Comparison of ENCODE assay signal across 21 cellular contexts in genomic region chr4:124104628-124105027, GRCh38.
DNase-seq lines count a peak whose midpoint lies in the region; ATAC-seq and TF ChIP-seq lines count a peak whose summit lies in the region.
"Had no signal": no experiment of that assay in that cellular context is flagged by ENCODE, and none has a peak within 500 bp of the region (broad histone marks: within the 10 kb centered on the region; RNA-seq: fewer than 3 reads in every experiment).

No MANE protein-coding gene starts in this region.

- H3K9me3 ChIP-seq in Panc1 (ENCODE audit: control insufficient read depth, insufficient read depth, low read depth, low read length), result no peaks in the 10 kb centered on the region
- H3K9me3 ChIP-seq: A549, SJCRH30 had no signal

- BruUV-seq in Panc1 (replicated peaks; lab: Mats Ljungman, UMichigan), result no TSS peak

- H3K36me3 ChIP-seq in Panc1 (ENCODE audit: control insufficient read depth, insufficient read depth, low read length), result no peaks in the 10 kb centered on the region; the same call in 1 of the 2 replicates
- H3K36me3 ChIP-seq: SJCRH30 had no signal

- no peak overlapping the region for H3K4me3 ChIP-seq in Panc1 (ENCODE audit: low read depth in 2 of 2, low read length in 2 of 2)
- no peak overlapping the region for H3K4me3 ChIP-seq in skin epidermis
- H3K4me3 ChIP-seq: A549, SJCRH30 had no signal

- in situ Hi-C loops in Panc1 (cut with HindIII; ENCODE audit: low pct_unique_long_range_greater_than_20kb, low sequenced_read_pairs), result no loop called here

- H3K27ac ChIP-seq in Panc1 (ENCODE audit: low read length) (peak overlapping the region; percentile 34; the same call in 1 of the 2 replicates), epithelial cell of prostate (peak overlapping the region; percentile 32), foreskin keratinocyte (no peak overlapping the region), skin epidermis (peak overlapping the region in 12 of 21 experiments; percentile 6 to 69 (median 46))
- H3K27ac ChIP-seq: A549, SJCRH30 had no signal

- no peaks in the 10 kb centered on the region for H3K27me3 ChIP-seq in Panc1 (ENCODE audit: control insufficient read depth, insufficient read depth, low read length)
- H3K27me3 ChIP-seq in foreskin keratinocyte, result no peaks in the 10 kb centered on the region
- H3K27me3 ChIP-seq: SJCRH30 had no signal

- no peak for TF ChIP-seq CTCF in Panc1 (IDR thresholded peaks at IDR 0.05)
- TF ChIP-seq CTCF in foreskin keratinocyte (conservative IDR thresholded peaks at IDR 0.05), result no peak

- ATAC-seq in Panc1 (no peak), foreskin keratinocyte (peak; percentile 47), HG02852 (IDR thresholded peaks at IDR 0.05; ENCODE audit: unreplicated experiment) (no peak)
- ATAC-seq: A549; CD8-positive, alpha-beta T cell; Right ventricle myocardium inferior had no signal

- POLR2A ChIA-PET in Panc1 (lab: Charles Lee), result no interaction called here

- DNase-seq in Panc1 (ENCODE audit: low read depth, low spot score) (no peak), epithelial cell of prostate (ENCODE audit: low read depth, low spot score) (no peak), foreskin keratinocyte (peak; percentile 55 to 80)
- no peak for DNase-seq in activated CD8-positive, alpha-beta memory T cell treated with anti-CD3 and anti-CD28 coated beads, Interleukin-2, amount 50 U/mL, for 48 hours
- no peak for DNase-seq in activated effector memory CD4-positive, alpha-beta T cell treated with Interleukin-2 at 50 U/mL for 16 hours
- DNase-seq: C1 segment of cervical spinal cord; CD8-positive, alpha-beta T cell; DMS 273 treated with DMSO at 0.1 percent for 48 hours; DMS79; GF-D8; KBM-7; MM.1S; NCI-H2029; NCI-H446; NCI-H524 treated with DMSO at 0.1 percent for 48 hours; NCI-H774; SJCRH30 had no signal

- CTCF ChIA-PET in Panc1 (lab: Charles Lee), result no interaction called here

- H3K4me1 ChIP-seq in Panc1 (ENCODE audit: control insufficient read depth, insufficient read depth, low read length) (no peaks in the 10 kb centered on the region), foreskin keratinocyte (no peaks in the 10 kb centered on the region)
- H3K4me1 ChIP-seq: A549, SJCRH30 had no signal

- intact Hi-C loops in Panc1 (cut with micrococcal nuclease; ENCODE audit: unreplicated experiment), result no loop called here

Comparison
In these comparisons a context has a peak if more than half of its experiments do, and no peak if none do; other contexts are left out.
1. DNase-seq: peak in foreskin keratinocyte (2 of 2); none in Panc1 (single experiment), epithelial cell of prostate (single experiment), activated CD8-positive, alpha-beta memory T cell treated with anti-CD3 and anti-CD28 coated beads, Interleukin-2, amount 50 U/mL, for 48 hours (single experiment) and activated effector memory CD4-positive, alpha-beta T cell treated with Interleukin-2 at 50 U/mL for 16 hours (single experiment).